In the genomic region with DNA sequence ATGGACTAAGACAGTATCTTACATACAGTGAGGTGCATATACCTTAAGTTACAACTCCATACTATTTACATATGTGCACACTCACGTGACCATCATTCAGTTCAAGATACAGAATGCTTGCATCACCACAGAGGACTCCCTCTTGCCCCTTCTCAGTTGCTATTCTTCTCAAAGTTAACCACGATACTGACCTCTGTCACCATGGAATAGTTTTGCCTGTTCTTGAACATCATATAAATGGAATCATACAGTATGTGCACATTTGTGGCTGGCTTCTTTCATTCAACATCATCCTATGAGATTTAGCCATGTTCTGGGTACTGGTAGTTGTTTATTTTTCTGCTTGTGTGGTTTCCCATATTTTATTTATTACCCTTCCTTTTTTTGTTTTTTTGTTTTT, we compare ENCODE assay signal across 15 cellular contexts. TPM values are rescaled to one million over a fixed set of nuclear protein-coding genes. Genes with fewer than 3 reads are reported as not detected.
DNase-seq lines count a peak whose midpoint lies in the region; ATAC-seq and TF ChIP-seq lines count a peak whose summit lies in the region.
"Had no signal": no experiment of that assay in that cellular context is flagged by ENCODE, and none has a peak within 500 bp of the region (broad histone marks: within the 10 kb centered on the region; RNA-seq: fewer than 3 reads in every experiment).

No MANE protein-coding gene starts in this region.

- no peak overlapping the region for H3K27ac ChIP-seq in endodermal cell (ENCODE audit: low read depth, low read length)
- H3K27ac ChIP-seq: BLaER1 treated with 17β-estradiol and CSF1 and Interleukin-3, amounts not matched to agents 10 nM and 100 nM had no signal

- H3K36me3 ChIP-seq in endodermal cell (ENCODE audit: control insufficient read depth, insufficient read depth, low read length) (no peaks in the 10 kb centered on the region), MG63 (no peaks in the 10 kb centered on the region)
- H3K36me3 ChIP-seq: BLaER1 treated with 17β-estradiol and CSF1 and Interleukin-3, amounts not matched to agents 10 nM and 100 nM had no signal

- 87 to 95% methylated on average over 1 to 2 of the region's 2 CpGs for WGBS in endodermal cell (ENCODE audit: insufficient coverage in 1 of 2, insufficient read length in 1 of 2), 2 experiments

- H3K4me1 Mint-ChIP-seq in endodermal cell (peaks cover 8% of the 10 kb centered on the region), memory B cell (peaks cover 3% of the 10 kb centered on the region)

- H3K27ac Mint-ChIP-seq in endodermal cell (no peak overlapping the region), memory B cell (peak overlapping the region; percentile 15)
- H3K27ac Mint-ChIP-seq: B cell; CD8-positive, alpha-beta T cell; GM23338; HFFc6 had no signal

- ATAC-seq in memory B cell (ENCODE audit: low read depth) (no peak), HG03095 (IDR thresholded peaks at IDR 0.05; ENCODE audit: unreplicated experiment) (no peak)
- ATAC-seq: CD8-positive, alpha-beta T cell; GM23338; HCT116 had no signal

- H3K9me3 ChIP-seq in endodermal cell (ENCODE audit: control insufficient read depth, low read length) (no peaks in the 10 kb centered on the region), MG63 (no peaks in the 10 kb centered on the region)

- H3K27me3 ChIP-seq in endodermal cell (ENCODE audit: control insufficient read depth, insufficient read depth, low read length, poor library complexity, severe bottlenecking) = peaks cover 5% of the 10 kb centered on the region
- H3K27me3 ChIP-seq in MG63 = peaks cover 2% of the 10 kb centered on the region
- H3K27me3 ChIP-seq: BLaER1 treated with 17β-estradiol and CSF1 and Interleukin-3, amounts not matched to agents 10 nM and 100 nM had no signal

- H3K27me3 Mint-ChIP-seq in endodermal cell (ENCODE audit: insufficient read depth) (peaks cover 29% of the 10 kb centered on the region), memory B cell (peaks cover 5% of the 10 kb centered on the region)

- no peak overlapping the region for H3K9ac ChIP-seq in endodermal cell (ENCODE audit: extremely low read depth, low read length, poor library complexity, severe bottlenecking)
- H3K9ac ChIP-seq: BLaER1 treated with 17β-estradiol and CSF1 and Interleukin-3, amounts not matched to agents 10 nM and 100 nM had no signal

- H3K4me3 Mint-ChIP-seq in endodermal cell (no peak overlapping the region), memory B cell (no peak overlapping the region)
- H3K4me3 Mint-ChIP-seq: B cell; CD8-positive, alpha-beta T cell; GM23338; HFFc6 had no signal

- H3K4me3 ChIP-seq in endodermal cell (ENCODE audit: low read length) (no peak overlapping the region), MG63 (no peak overlapping the region)
- H3K4me3 ChIP-seq: BLaER1 treated with 17β-estradiol and CSF1 and Interleukin-3, amounts not matched to agents 10 nM and 100 nM; GM23338 had no signal

- DNase-seq in EL (peak; percentile 14), amniotic epithelial cell (ENCODE audit: low read depth) (peak; percentile 7), endodermal cell (peak; percentile 1), memory B cell (ENCODE audit: low spot score in 2 of 2) (no peak), ecto neural progenitor cell (ENCODE audit: low spot score) (no peak), MG63 (no peak)
- DNase-seq: Calu3; CD8-positive, alpha-beta T cell; DMS79 treated with DMSO at 0.1 percent for 48 hours; HFFc6 had no signal

- H3K36me3 Mint-ChIP-seq in endodermal cell (ENCODE audit: low read depth) (peaks cover 11% of the 10 kb centered on the region), memory B cell (peaks cover 3% of the 10 kb centered on the region)
- H3K36me3 Mint-ChIP-seq: CD8-positive, alpha-beta T cell had no signal

- TF ChIP-seq CTCF in endodermal cell (conservative IDR thresholded peaks at IDR 0.05) = no peak

- peaks cover 4% of the 10 kb centered on the region for H3K4me1 ChIP-seq in endodermal cell (ENCODE audit: control insufficient read depth, insufficient read depth, low read length)

- H3K9me3 Mint-ChIP-seq in endodermal cell (peaks cover 12% of the 10 kb centered on the region), memory B cell (peaks cover 4% of the 10 kb centered on the region)
- H3K9me3 Mint-ChIP-seq: HFFc6 had no signal

RNA-seq across cellular contexts. Expression of a gene that starts 10.4 kb away (rescaled TPM):
- total RNA-seq in endodermal cell = 10 to 100 TPM; 23.6 to 31.3 TPM
- 18.8 TPM for polyA plus RNA-seq in endodermal cell (2013, experiment 1 of 2)
- 18.4 TPM for polyA plus RNA-seq in endodermal cell (2013, experiment 2 of 2)
- 6.9 and 11.0 TPM in 2 replicates for total RNA-seq in MG63 (2014; rRNA removed; shearing (Covaris generic); ENCODE audit: low replicate concordance)

Comparison
In these comparisons a context has a peak if more than half of its experiments do, and no peak if none do; other contexts are left out.
1. DNase-seq: peak in EL (single experiment), amniotic epithelial cell (single experiment) and endodermal cell (single experiment); none in memory B cell (0 of 2), ecto neural progenitor cell (single experiment) and MG63 (single experiment).